ENCODE assay signal across 24 cellular contexts in genomic region chr5:14849516-14850294, GRCh38. TPM values are rescaled to one million over a fixed set of nuclear protein-coding genes. Genes with fewer than 3 reads are reported as not detected.
DNase-seq lines count a peak whose midpoint lies in the region; ATAC-seq, FAIRE-seq and TF ChIP-seq lines count a peak whose summit lies in the region.
"Had no signal": no experiment of that assay in that cellular context is flagged by ENCODE, and none has a peak within 500 bp of the region (broad histone marks: within the 10 kb centered on the region; RNA-seq: fewer than 3 reads in every experiment).

No MANE protein-coding gene starts in this region.

- H3K36me3 ChIP-seq in BJ (ENCODE audit: control insufficient read depth, insufficient read depth, low read length) (no peaks in the 10 kb centered on the region), keratinocyte (ENCODE audit: control insufficient read depth in 2 of 2, extremely low read depth in 1 of 2, insufficient read depth in 2 of 2, low read length in 2 of 2) (no peaks in the 10 kb centered on the region)
- H3K36me3 ChIP-seq: colonic mucosa, neural progenitor cell, vagina had no signal

- H2AFZ ChIP-seq in keratinocyte (ENCODE audit: control insufficient read depth, low read length), result no peak overlapping the region

- no peaks in the 10 kb centered on the region for H4K20me1 ChIP-seq in keratinocyte (ENCODE audit: control insufficient read depth, extremely low read depth, insufficient read depth, low read length)

- no peaks in the 10 kb centered on the region for H3K9me3 ChIP-seq in keratinocyte (ENCODE audit: control insufficient read depth, low read depth, low read length)
- H3K9me3 ChIP-seq: colonic mucosa, vagina had no signal

- POLR2A ChIA-PET in BJ (lab: Charles Lee), result no interaction called here

- H3K9ac ChIP-seq in keratinocyte (ENCODE audit: control insufficient read depth, extremely low read depth, insufficient read depth, low read length), result no peak overlapping the region
- H3K9ac ChIP-seq: neural progenitor cell had no signal

- dilution Hi-C loops in keratinocyte (cut with MboI; ENCODE audit: extremely low pct_ligation_motif_present, low sequenced_read_pairs), result no loop called here

- H3K27me3 ChIP-seq in BJ (ENCODE audit: control insufficient read depth, insufficient read depth, low read length) (no peaks in the 10 kb centered on the region), keratinocyte (ENCODE audit: control insufficient read depth, extremely low read depth, insufficient read depth, low read length) (no peaks in the 10 kb centered on the region)
- H3K27me3 ChIP-seq: colonic mucosa, neural progenitor cell, vagina had no signal

- no peaks in the 10 kb centered on the region for H3K79me2 ChIP-seq in keratinocyte (ENCODE audit: control insufficient read depth, insufficient read depth, low read length)

- TF ChIP-seq CTCF in BJ (IDR thresholded peaks at IDR 0.05; ENCODE audit: insufficient read depth, low read depth, low read length) (no peak), keratinocyte (optimal IDR thresholded peaks at IDR 0.05 in 1 of 3, IDR thresholded peaks at IDR 0.05 in 1 of 3, conservative IDR thresholded peaks at IDR 0.05 in 1 of 3; ENCODE audit: extremely low read depth in 1 of 3, insufficient read depth in 2 of 3, low read length in 3 of 3) (no peak)

- no peak overlapping the region for H3K4me2 ChIP-seq in keratinocyte (ENCODE audit: control insufficient read depth, extremely low read depth, insufficient read depth, low read depth, low read length)
- H3K4me2 ChIP-seq: neural progenitor cell had no signal

- H3K9me1 ChIP-seq in keratinocyte (ENCODE audit: control insufficient read depth, extremely low read depth, insufficient read depth, low read length), result no peaks in the 10 kb centered on the region

- peaks cover 23% of the 10 kb centered on the region for H3K4me1 ChIP-seq in keratinocyte (ENCODE audit: control insufficient read depth, extremely low read depth, insufficient read depth, low read length)
- H3K4me1 ChIP-seq: colonic mucosa had no signal

- CTCF ChIA-PET in BJ (lab: Yijun Ruan, JAX), result interaction anchor here (0.9 to 3.5 kb wide), 6 partner anchors 9 to 153 kb away, joined by 3 to 14 read pairs (median 4); no protein-coding TSS in a partner anchor

- H3K27ac ChIP-seq in keratinocyte (ENCODE audit: control insufficient read depth, insufficient read depth, low read length), result no peak overlapping the region
- H3K27ac ChIP-seq: colonic mucosa, neural progenitor cell, vagina had no signal

- H3K4me3 ChIP-seq in BJ (ENCODE audit: low read depth, low read length) (no peak overlapping the region), keratinocyte (ENCODE audit: control insufficient read depth in 2 of 3, extremely low read depth in 1 of 3, insufficient read depth in 2 of 3, low read depth in 1 of 3, low read length in 3 of 3) (no peak overlapping the region)
- H3K4me3 ChIP-seq: colonic mucosa, GM12878, neural progenitor cell, vagina had no signal

- FAIRE-seq in HTR-8/SVneo (lab: Jason Lieb, UNC) (peak; percentile 65), keratinocyte (lab: Jason Lieb, UNC) (peak; percentile 44)
- FAIRE-seq: GM12878 had no signal

- DNase-seq in BJ (ENCODE audit: low read depth) (peak; percentile 26), HTR-8/SVneo (ENCODE audit: insufficient read length, low spot score) (no peak), astrocyte of the hippocampus (ENCODE audit: low read depth, low spot score) (peak; percentile 44), keratinocyte (ENCODE audit: low read depth, low spot score) (no peak)
- no peak for DNase-seq in effector CD8-positive, alpha-beta T cell (lab: John Stamatoyannopoulos, UW)
- DNase-seq: ACHN; activated CD8-positive, alpha-beta T cell treated with anti-CD3 and anti-CD28 coated beads for 36 hours; activated naive CD4-positive, alpha-beta T cell treated with Interleukin-2 at 50 U/mL for 16 hours; activated T-cell treated with anti-CD3 and anti-CD28 coated beads, Interleukin-2, amount 50 U/mL, for 1 hour; amygdala; colonic mucosa; DMS 273 treated with DMSO at 0.1 percent for 48 hours; HCEC 1CT; left ventricle myocardium superior; NCI-H2029 treated with DMSO at 0.1 percent for 48 hours; NCI-H446; RPMI8226; T1000 had no signal

- no peak for ATAC-seq in GM21619 (IDR thresholded peaks at IDR 0.05; ENCODE audit: unreplicated experiment)
- ATAC-seq in HG02970 (IDR thresholded peaks at IDR 0.05; ENCODE audit: low FRiP score, unreplicated experiment), result no peak
- no peak for ATAC-seq in GM19351 (IDR thresholded peaks at IDR 0.05; ENCODE audit: unreplicated experiment)
- ATAC-seq: activated CD8-positive, alpha-beta T cell treated with anti-CD3 and anti-CD28 coated beads for 36 hours; GM12878 had no signal

RNA-seq across cellular contexts. Expression of gene ANKH, which starts 21.9 kb away (rescaled TPM):
- 37.7 and 65.3 TPM in 2 replicates for polyA plus RNA-seq in BJ (2011; rRNA removed)
- polyA minus RNA-seq in BJ (2011; rRNA and poly(A)+ RNA removed), result 53.3 and 59.8 TPM in 2 replicates
- 12.6 to 13.8 TPM (median 12.9 TPM) in 3 replicates for polyA plus RNA-seq in keratinocyte
- polyA plus RNA-seq in keratinocyte (2011; ENCODE audit: low read depth), result 13.3 TPM
- polyA plus RNA-seq in keratinocyte (2011; cell fraction: cytosol; rRNA removed), result 15.0 and 17.8 TPM in 2 replicates
- 13.0 and 14.4 TPM in 2 replicates for polyA plus RNA-seq in keratinocyte (2011; cell fraction: nucleus; rRNA removed)
- 17.4 and 28.5 TPM in 2 replicates for polyA plus RNA-seq in keratinocyte (2012; ENCODE audit: low replicate concordance)
- 16.8 to 45.6 TPM (median 19.3 TPM) in 3 replicates for polyA minus RNA-seq in keratinocyte
- 14.6 TPM for polyA minus RNA-seq in keratinocyte (2011; cell fraction: cytosol; rRNA and poly(A)+ RNA removed)
- polyA minus RNA-seq in keratinocyte (2011; cell fraction: nucleus; rRNA and poly(A)+ RNA removed), result 9.7 and 15.7 TPM in 2 replicates

Comparison
In these comparisons a context has a peak if more than half of its experiments do, and no peak if none do; other contexts are left out.
1. DNase-seq: peak in BJ (single experiment) and astrocyte of the hippocampus (single experiment); none in HTR-8/SVneo (single experiment), keratinocyte (single experiment) and effector CD8-positive, alpha-beta T cell (single experiment).